In genomic region chr19:2695288-2695866, GRCh38 we compare ENCODE assay signal across 13 cellular contexts. TPM values are rescaled to one million over a fixed set of nuclear protein-coding genes. Genes with fewer than 3 reads are reported as not detected.
DNase-seq lines count a peak whose midpoint lies in the region; ATAC-seq and TF ChIP-seq lines count a peak whose summit lies in the region.
"Had no signal": no experiment of that assay in that cellular context is flagged by ENCODE, and none has a peak within 500 bp of the region (broad histone marks: within the 10 kb centered on the region; RNA-seq: fewer than 3 reads in every experiment).

No MANE protein-coding gene starts in this region.

- H3K27ac ChIP-seq in breast epithelium: peak overlapping the region; percentile 77 to 83
- H3K27ac ChIP-seq: VCaP had no signal

- H3K9me3 Mint-ChIP-seq in MCF 10A (ENCODE audit: unreplicated experiment): no peaks in the 10 kb centered on the region

- H3K9me3 ChIP-seq in breast epithelium: no peaks in the 10 kb centered on the region
- H3K9me3 ChIP-seq: transverse colon had no signal

- no peak overlapping the region for H3K4me3 Mint-ChIP-seq in MCF 10A (ENCODE audit: unreplicated experiment)

- POLR2A ChIA-PET in MCF 10A (lab: Yijun Ruan, JAX): no interaction called here

- DNase-seq in breast epithelium (ENCODE audit: low spot score in 2 of 2): peak in 1 of 2 donors; percentile 80
- no peak for DNase-seq in MCF 10A (ENCODE audit: unreplicated experiment)
- peak; percentile 51 for DNase-seq in epidermal melanocyte (ENCODE audit: insufficient read length, low spot score)
- peak; percentile 88 for DNase-seq in middle frontal gyrus (ENCODE audit: extremely low spot score, low spot score)
- no peak for DNase-seq in NCI-H1092 treated with DMSO at 0.1 percent for 48 hours (lab: John Stamatoyannopoulos, UW)
- DNase-seq in NCI-H226: no peak
- DNase-seq: activated naive CD4-positive, alpha-beta T cell treated with Interleukin-2 at 50 U/mL for 16 hours; erythroblast; transverse colon had no signal

- no peaks in the 10 kb centered on the region for H3K4me1 Mint-ChIP-seq in MCF 10A (ENCODE audit: insufficient read depth, unreplicated experiment)

- CTCF ChIA-PET in MCF 10A (lab: Yijun Ruan, JAX): interaction anchor here (0.8 kb wide), 1 partner anchor 435 kb away, joined by 4 read pairs; no protein-coding TSS in a partner anchor

- no peak for TF ChIP-seq POLR2A in breast epithelium (IDR thresholded peaks at IDR 0.05)

- H3K27me3 Mint-ChIP-seq in MCF 10A (ENCODE audit: insufficient read depth, unreplicated experiment): peaks cover 42% of the 10 kb centered on the region

- ATAC-seq in HG03045 (IDR thresholded peaks at IDR 0.05; ENCODE audit: unreplicated experiment): no peak
- ATAC-seq in HG03108 (IDR thresholded peaks at IDR 0.05; ENCODE audit: unreplicated experiment): no peak

- no peaks in the 10 kb centered on the region for H3K4me1 ChIP-seq in breast epithelium

- intact Hi-C loops in breast epithelium (cut with DNase I; ENCODE audit: low total_unique reads): no loop called here
- intact Hi-C loops in MCF 10A (cut with micrococcal nuclease): no loop called here

- H3K4me3 ChIP-seq in breast epithelium: peak overlapping the region in 1 of 3 donors; percentile 10
- H3K4me3 ChIP-seq: transverse colon had no signal

- no peaks in the 10 kb centered on the region for H3K27me3 ChIP-seq in breast epithelium
- H3K27me3 ChIP-seq: transverse colon had no signal

- H3K36me3 Mint-ChIP-seq in MCF 10A (ENCODE audit: insufficient read depth, unreplicated experiment): no peaks in the 10 kb centered on the region

- BruUV-seq in MCF 10A (replicated peaks; lab: Mats Ljungman, UMichigan): no TSS peak

- H3K36me3 ChIP-seq in breast epithelium: no peaks in the 10 kb centered on the region
- H3K36me3 ChIP-seq: transverse colon had no signal

- no peak overlapping the region for H3K27ac Mint-ChIP-seq in MCF 10A (ENCODE audit: low read depth, unreplicated experiment)

- TF ChIP-seq CTCF in breast epithelium (IDR thresholded peaks at IDR 0.05) (no peak), MCF 10A (IDR thresholded peaks at IDR 0.05; ENCODE audit: unreplicated experiment) (no peak)

RNA-seq across cellular contexts. Expression of gene GNG7, which starts 7.1 kb away (rescaled TPM):
- total RNA-seq in breast epithelium: 1 to 10 TPM; 1.6 to 7.8 (median 4.3) TPM
- 0.22 and 0.51 TPM in 2 replicates for total RNA-seq in MCF 10A (2022)
- total RNA-seq: LHCN-M2 had no signal

RNA-seq across cellular contexts. Expression of gene DIRAS1, which starts 25.8 kb away (rescaled TPM):
- total RNA-seq in breast epithelium (1 to 10 TPM in 2 of 3 donors, under 1 TPM in 1; 0.64 to 3.7 (median 3.6) TPM), MCF 10A (2022) (0.37 and 0.74 TPM in 2 replicates)

RNA-seq across cellular contexts. Expression of gene SLC39A3, which starts 44.4 kb away (rescaled TPM):
- total RNA-seq in breast epithelium (10 to 100 TPM; 23.8 to 36.1 (median 27.2) TPM), MCF 10A (2022) (21.3 and 29.9 TPM in 2 replicates)

Comparison
In these comparisons a context has a peak if more than half of its experiments do, and no peak if none do; other contexts are left out.
1. DNase-seq: peak in epidermal melanocyte (single experiment) and middle frontal gyrus (single experiment); none in MCF 10A (single experiment), NCI-H1092 treated with DMSO at 0.1 percent for 48 hours (single experiment) and NCI-H226 (single experiment).